In genomic region chr19:39398297-39398864, GRCh38 we compare ENCODE assay signal across 6 cellular contexts. TPM values are rescaled to one million over a fixed set of nuclear protein-coding genes. Genes with fewer than 3 reads are reported as not detected.
A peak's percentile ranks its signal among the peaks of the same experiment; 100 is the strongest.
DNase-seq lines count a peak whose midpoint lies in the region; TF ChIP-seq lines count a peak whose summit lies in the region.

No MANE protein-coding gene starts in this region.

- TF ChIP-seq CTCF in AG04450 (IDR thresholded peaks at IDR 0.05; ENCODE audit: low read depth, low read length) (no peak), PC-9 (conservative IDR thresholded peaks at IDR 0.05) (no peak), glutamatergic neuron (IDR thresholded peaks at IDR 0.05; ENCODE audit: partially characterized antibody, unreplicated experiment) (no peak)

- BruUV-seq in PC-9 (replicated peaks; lab: Mats Ljungman, UMichigan): no TSS peak

- H2AFZ ChIP-seq in PC-9: no peak overlapping the region

- peaks cover 58% of the 10 kb centered on the region for H3F3A ChIP-seq in PC-9 (ENCODE audit: insufficient read depth, low read depth)

- no peaks in the 10 kb centered on the region for H3K36me3 Mint-ChIP-seq in glutamatergic neuron (ENCODE audit: unreplicated experiment)

- no peaks in the 10 kb centered on the region for H3K36me3 ChIP-seq in PC-9 (ENCODE audit: low read depth)

- no peak overlapping the region for H3K27ac Mint-ChIP-seq in glutamatergic neuron (ENCODE audit: unreplicated experiment)

- peaks cover 13% of the 10 kb centered on the region for H3K27me3 Mint-ChIP-seq in glutamatergic neuron (ENCODE audit: unreplicated experiment)

- intact Hi-C loops in PC-9 (cut with micrococcal nuclease; ENCODE audit: unreplicated experiment) (no loop called here), posterior vena cava (cut with DNase I) (loop anchor here in 1 of 2 donors (5.0 kb wide), 1 partner anchor 34 kb away; no protein-coding TSS in a partner anchor)

- POLR2A ChIA-PET in AG04450 (lab: Yijun Ruan, JAX) (interaction anchor here (0.6 to 2.1 kb wide), 5 partner anchors 9 to 44 kb away, joined by 3 to 22 read pairs (median 17); partner anchors contain the start of genes PLEKHG2, RPS16 and ZFP36), PC-9 (lab: Charles Lee; ENCODE audit: unreplicated experiment) (interaction anchor here (0.6 to 1.3 kb wide), 7 partner anchors 8 to 40 kb away, joined by 4 to 12 read pairs (median 7); partner anchors contain the start of genes RPS16 and ZFP36)

- H3K4me1 Mint-ChIP-seq in glutamatergic neuron (ENCODE audit: low read depth, unreplicated experiment): peaks cover 16% of the 10 kb centered on the region

- peak overlapping the region; percentile 68 for H3K4me2 ChIP-seq in PC-9

- peaks cover 17% of the 10 kb centered on the region for H3K9me3 Mint-ChIP-seq in glutamatergic neuron (ENCODE audit: unreplicated experiment)

- H3K4me3 ChIP-seq in AG04450 (ENCODE audit: low read depth, low read length): no peak overlapping the region
- peak overlapping the region; percentile 17; the same call in 1 of the 2 replicates for H3K4me3 ChIP-seq in PC-9

- no peak overlapping the region for H3K4me3 Mint-ChIP-seq in glutamatergic neuron (ENCODE audit: unreplicated experiment)

- DNase-seq in AG04450 (ENCODE audit: low read depth, low spot score): no peak
- DNase-seq in PC-9: peak; percentile 56 to 78
- DNase-seq in dedifferentiated amniotic fluid mesenchymal stem cell (ENCODE audit: extremely low spot score): peak; percentile 59
- DNase-seq in posterior vena cava (ENCODE audit: low spot score): peak; percentile 95
- DNase-seq in NCI-H2196 treated with DMSO at 0.1 percent for 48 hours (lab: John Stamatoyannopoulos, UW; ENCODE audit: unreplicated experiment): no peak
- DNase-seq in glutamatergic neuron: no peak

- H3K9me3 ChIP-seq in AG04450 (ENCODE audit: control insufficient read depth, insufficient read depth, low read length): no peaks in the 10 kb centered on the region
- no peaks in the 10 kb centered on the region for H3K9me3 ChIP-seq in PC-9 (ENCODE audit: insufficient read depth, low read depth)

- no peaks in the 10 kb centered on the region for H3K79me2 ChIP-seq in PC-9 (ENCODE audit: low read depth)

- no peaks in the 10 kb centered on the region for H4K20me1 ChIP-seq in PC-9 (ENCODE audit: insufficient read depth)

- H3K27ac ChIP-seq in AG04450 (ENCODE audit: low read depth, low read length) (peak overlapping the region; percentile 57), PC-9 (peak overlapping the region; percentile 95)

- CTCF ChIA-PET in AG04450 (lab: Charles Lee) (interaction anchor here (0.6 to 4.4 kb wide), 23 partner anchors 10 to 251 kb away, joined by 3 to 67 read pairs (median 4); partner anchors contain the start of genes PLEKHG2 and RPS16), PC-9 (lab: Charles Lee) (interaction anchor here (0.6 to 1.6 kb wide), 4 partner anchors 9 to 337 kb away, joined by 3 to 8 read pairs (median 5); no protein-coding TSS in a partner anchor)

- H3K27me3 ChIP-seq in AG04450 (ENCODE audit: control insufficient read depth, insufficient read depth, low read length) (no peaks in the 10 kb centered on the region), PC-9 (ENCODE audit: insufficient read depth, low read depth) (no peaks in the 10 kb centered on the region)

- peaks cover 32% of the 10 kb centered on the region for H3K4me1 ChIP-seq in PC-9 (replicated peaks; ENCODE audit: insufficient read depth)

- H3K9me2 ChIP-seq in PC-9 (ENCODE audit: insufficient read depth): no peaks in the 10 kb centered on the region

RNA-seq across cellular contexts. Expression of gene MED29, which starts 7.2 kb away (rescaled TPM):
- 28.0 and 29.9 TPM in 2 replicates for polyA plus RNA-seq in AG04450 (2011; rRNA removed)
- 22.2 and 26.5 TPM in 2 replicates for polyA minus RNA-seq in AG04450 (2011; rRNA and poly(A)+ RNA removed)
- total RNA-seq in PC-9 (2021) (18.6 and 30.9 TPM in 2 replicates), posterior vena cava (10 to 100 TPM; 32.7 to 33.3 TPM), glutamatergic neuron (ENCODE audit: unreplicated experiment) (30.1 TPM)

RNA-seq across cellular contexts. Expression of gene PAF1, which starts 7.5 kb away (rescaled TPM):
- polyA plus RNA-seq in AG04450 (2011; rRNA removed): 51.9 and 60.5 TPM in 2 replicates
- 46.7 and 51.6 TPM in 2 replicates for polyA minus RNA-seq in AG04450 (2011; rRNA and poly(A)+ RNA removed)
- total RNA-seq in PC-9 (2021) (54.3 and 61.1 TPM in 2 replicates), posterior vena cava (10 to 100 TPM; 26.0 to 28.5 TPM), glutamatergic neuron (ENCODE audit: unreplicated experiment) (36.2 TPM)

RNA-seq across cellular contexts. Expression of gene ZFP36, which starts 8.3 kb away (rescaled TPM):
- 4.1 and 8.3 TPM in 2 replicates for polyA plus RNA-seq in AG04450 (2011; rRNA removed)
- 4.6 and 6.4 TPM in 2 replicates for polyA minus RNA-seq in AG04450 (2011; rRNA and poly(A)+ RNA removed)
- total RNA-seq in PC-9 (2021): 31.0 and 36.3 TPM in 2 replicates
- 100 to 1,000 TPM; 258 to 509 TPM for total RNA-seq in posterior vena cava
- 3.1 TPM for total RNA-seq in glutamatergic neuron (ENCODE audit: unreplicated experiment)

RNA-seq across cellular contexts. Expression of gene PLEKHG2, which starts 14.1 kb away (rescaled TPM):
- polyA plus RNA-seq in AG04450 (2011; rRNA removed): 12.3 and 19.1 TPM in 2 replicates
- 27.4 and 38.3 TPM in 2 replicates for polyA minus RNA-seq in AG04450 (2011; rRNA and poly(A)+ RNA removed)
- total RNA-seq in PC-9 (2021): 26.1 and 32.1 TPM in 2 replicates
- total RNA-seq in posterior vena cava: 10 to 100 TPM; 38.1 to 48.6 TPM
- 205 TPM for total RNA-seq in glutamatergic neuron (ENCODE audit: unreplicated experiment)

RNA-seq across cellular contexts. Expression of gene RPS16, which starts 37.4 kb away (rescaled TPM):
- 1,488 and 2,094 TPM in 2 replicates for polyA plus RNA-seq in AG04450 (2011; rRNA removed)
- polyA minus RNA-seq in AG04450 (2011; rRNA and poly(A)+ RNA removed): 1,554 and 2,030 TPM in 2 replicates
- total RNA-seq in PC-9 (2021) (2,510 and 2,860 TPM in 2 replicates), posterior vena cava (1,000 to 10,000 TPM; 1,159 to 1,295 TPM), glutamatergic neuron (ENCODE audit: unreplicated experiment) (912 TPM)

Comparison
In these comparisons a context has a peak if more than half of its experiments do, and no peak if none do; other contexts are left out.
1. DNase-seq: peak in PC-9 (2 of 2), dedifferentiated amniotic fluid mesenchymal stem cell (single experiment) and posterior vena cava (single experiment); none in AG04450 (single experiment), NCI-H2196 treated with DMSO at 0.1 percent for 48 hours (single experiment) and glutamatergic neuron (single experiment).